8 cellular contexts compared by ENCODE assay signal in the genomic region with DNA sequence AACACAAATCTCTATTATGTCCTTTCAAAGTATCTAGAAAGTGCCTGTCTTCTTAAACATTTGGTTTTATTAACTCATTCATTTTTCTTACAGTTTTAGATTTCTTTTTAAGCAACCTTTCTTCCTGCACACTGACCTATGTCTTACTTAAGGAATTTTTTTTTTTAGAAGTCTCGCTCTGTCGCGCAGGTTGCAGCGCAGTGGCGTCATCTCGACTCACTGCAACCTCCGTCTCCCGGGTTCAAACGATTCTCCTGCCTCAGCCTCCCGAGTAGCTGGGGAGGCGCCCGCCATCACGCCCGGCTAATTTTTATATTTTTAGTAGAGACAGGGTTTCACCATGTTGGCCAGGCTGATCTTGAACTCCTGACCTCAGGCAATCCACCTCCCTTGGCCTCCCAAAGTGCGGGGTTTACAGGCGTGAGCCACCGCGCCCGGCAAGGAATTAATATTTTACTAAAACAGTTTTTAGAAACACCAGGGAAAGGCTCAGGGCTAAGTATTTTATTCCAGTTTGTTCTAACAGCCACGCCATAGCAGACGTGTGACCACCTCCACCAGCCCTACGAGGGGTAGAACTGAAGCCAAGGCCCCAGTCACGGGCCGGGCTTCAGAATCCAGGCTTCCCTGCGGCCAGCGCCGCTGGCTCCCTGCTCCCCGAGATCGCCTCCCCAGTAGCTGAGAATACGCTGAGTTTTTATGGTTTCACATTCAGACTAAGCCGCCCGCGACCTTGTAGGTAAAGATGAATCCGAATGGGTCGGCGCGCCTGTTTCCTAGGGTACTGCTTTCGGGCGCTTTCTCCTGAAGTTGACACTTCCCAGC. TPM values are rescaled to one million over a fixed set of nuclear protein-coding genes. Genes with fewer than 3 reads are reported as not detected.
DNase-seq lines count a peak whose midpoint lies in the region; ATAC-seq and TF ChIP-seq lines count a peak whose summit lies in the region.

No MANE protein-coding gene starts in this region.

- H3K27me3 ChIP-seq in GM23338 (ENCODE audit: insufficient read depth) (no peaks in the 10 kb centered on the region), tibial artery (no peaks in the 10 kb centered on the region)

- H3K4me1 Mint-ChIP-seq in GM23338, result peaks cover 33% of the 10 kb centered on the region
- peaks cover 8 to 56% (median 37%) of the 10 kb centered on the region in 4 donors for H3K4me1 Mint-ChIP-seq in naive thymus-derived CD8-positive, alpha-beta T cell

- peaks cover 7% of the 10 kb centered on the region; the same call in 2 of the 3 replicates for H3K36me3 Mint-ChIP-seq in GM23338 (ENCODE audit: low read depth)
- H3K36me3 Mint-ChIP-seq in naive thymus-derived CD8-positive, alpha-beta T cell, result peaks cover 0 to 8% (median 0%) of the 10 kb centered on the region in 3 donors

- peak overlapping the region; percentile 90 for H3K4me3 Mint-ChIP-seq in GM23338
- H3K4me3 Mint-ChIP-seq in naive thymus-derived CD8-positive, alpha-beta T cell, result peak overlapping the region; percentile 94 to 99 (median 98)

- TF ChIP-seq CTCF in GM23338 (conservative IDR thresholded peaks at IDR 0.05; ENCODE audit: low read depth in 2 of 2) (no peak), tibial artery (IDR thresholded peaks at IDR 0.05) (no peak)

- peak; percentile 7 for ATAC-seq in GM23338
- ATAC-seq in naive thymus-derived CD8-positive, alpha-beta T cell, result peak; percentile 11 to 24

- intact Hi-C loops in tibial artery (cut with DNase I; ENCODE audit: low total_unique reads), result loop anchor here (2.0 kb wide), 1 partner anchor 18 kb away; the partner anchor contains the start of gene FMC1

- no peaks in the 10 kb centered on the region for H3K9me2 ChIP-seq in GM23338 (ENCODE audit: insufficient read depth)

- H3K4me2 ChIP-seq in GM23338, result peak overlapping the region; percentile 82

- H3F3A ChIP-seq in GM23338 (replicated peaks; ENCODE audit: low read depth), result 0 out of 2 replicates have a peak, but pooled peaks cover 6% of the 10 kb centered on the region

- no peaks in the 10 kb centered on the region for H3K9me3 Mint-ChIP-seq in GM23338
- no peaks in the 10 kb centered on the region for H3K9me3 Mint-ChIP-seq in naive thymus-derived CD8-positive, alpha-beta T cell

- H3K79me2 ChIP-seq in GM23338 (replicated peaks; ENCODE audit: insufficient read depth), result peaks cover 33% of the 10 kb centered on the region

- peaks cover 4% of the 10 kb centered on the region; the same call in 1 of the 2 replicates for H4K20me1 ChIP-seq in GM23338 (replicated peaks; ENCODE audit: insufficient read depth)

- DNase-seq in GF-D8 (lab: John Stamatoyannopoulos, UW) (peak; percentile 35), GM23338 (ENCODE audit: low spot score) (peak; percentile 65), NCI-H1105 (lab: John Stamatoyannopoulos, UW) (peak; percentile 58), epithelial cell of prostate (ENCODE audit: low read depth, low spot score) (no peak), tibial artery (no peak), superior temporal gyrus (ENCODE audit: extremely low spot score) (no peak)
- DNase-seq in activated CD4-positive, alpha-beta T cell treated with anti-CD3 and anti-CD28 coated beads, Interleukin-2, amount 50 U/mL, for 1 hour, result peak; percentile 31
- peak in 6 of 10 donors; percentile 18 to 41 (median 32) for DNase-seq in naive thymus-derived CD8-positive, alpha-beta T cell

- POLR2A ChIA-PET in naive thymus-derived CD8-positive, alpha-beta T cell (lab: Charles Lee), result interaction anchor here (0.6 to 2.9 kb wide), 14 partner anchors 9 to 871 kb away, joined by 3 to 78 read pairs (median 5); partner anchors contain the start of genes FMC1, KDM7A and PARP12

- H3K27me3 Mint-ChIP-seq in GM23338 (ENCODE audit: insufficient read depth, low read depth, poor library complexity), result peaks cover 14% of the 10 kb centered on the region
- H3K27me3 Mint-ChIP-seq in naive thymus-derived CD8-positive, alpha-beta T cell, result no peaks in the 10 kb centered on the region

- peak overlapping the region; percentile 100 for H3K27ac Mint-ChIP-seq in GM23338
- peak overlapping the region; percentile 91 to 100 (median 99) for H3K27ac Mint-ChIP-seq in naive thymus-derived CD8-positive, alpha-beta T cell

- peak overlapping the region; percentile 19; the same call in 1 of the 2 replicates for H2AFZ ChIP-seq in GM23338

- H3K4me1 ChIP-seq in GM23338 (ENCODE audit: insufficient read depth) (peaks cover 26% of the 10 kb centered on the region), tibial artery (peaks cover 0 to 38% (median 20%) of the 10 kb centered on the region in 4 donors)

- H3K36me3 ChIP-seq in GM23338 (ENCODE audit: insufficient read depth) (no peaks in the 10 kb centered on the region), tibial artery (no peaks in the 10 kb centered on the region)

- no peaks in the 10 kb centered on the region for H3K9me3 ChIP-seq in tibial artery

- H3K4me3 ChIP-seq in GM23338 (peak overlapping the region; percentile 71), tibial artery (peak overlapping the region; percentile 83 to 100)

- H3K27ac ChIP-seq in GM23338 (ENCODE audit: low read depth) (peak overlapping the region; percentile 97), epithelial cell of prostate (peak overlapping the region; percentile 96), tibial artery (peak overlapping the region; percentile 98 to 100)

TF ChIP-seq in GM23338, 12 proteins besides CTCF, POLR2A, EP300 and RAD21 (continues in another document):
- no peak for TF ChIP-seq ETS1 (IDR thresholded peaks at IDR 0.05)

RNA-seq across cellular contexts. Expression of gene LUC7L2, which starts 0.9 kb away (rescaled TPM):
- 53.1 and 57.3 TPM in 2 replicates for total RNA-seq in GM23338 (2014; rRNA removed; shearing (Covaris generic))
- polyA plus RNA-seq in GM23338 (2016; fragmentation: Nextera tagmentation; extraction: Ambion mirVana), result 31.5 and 40.3 TPM in 2 replicates
- 100 to 1,000 TPM; 139 to 147 TPM for total RNA-seq in naive thymus-derived CD8-positive, alpha-beta T cell
- polyA plus RNA-seq in naive thymus-derived CD8-positive, alpha-beta T cell, result 10 to 100 TPM; 51.6 to 80.6 (median 55.2) TPM

RNA-seq across cellular contexts. Expression of gene FMC1, which starts 17.6 kb away (rescaled TPM):
- 4.8 and 5.2 TPM in 2 replicates for total RNA-seq in GM23338 (2014; rRNA removed; shearing (Covaris generic))
- 70.5 and 76.8 TPM in 2 replicates for polyA plus RNA-seq in GM23338 (2016; fragmentation: Nextera tagmentation; extraction: Ambion mirVana)
- 10 to 100 TPM; 11.5 to 12.0 TPM for total RNA-seq in naive thymus-derived CD8-positive, alpha-beta T cell
- polyA plus RNA-seq in naive thymus-derived CD8-positive, alpha-beta T cell, result 10 to 100 TPM; 45.3 to 62.1 (median 53.6) TPM

Comparison
In these comparisons a context has a peak if more than half of its experiments do, and no peak if none do; other contexts are left out.
1. DNase-seq: peak in GF-D8 (single experiment), GM23338 (single experiment), NCI-H1105 (single experiment), activated CD4-positive, alpha-beta T cell treated with anti-CD3 and anti-CD28 coated beads, Interleukin-2, amount 50 U/mL, for 1 hour (single experiment) and naive thymus-derived CD8-positive, alpha-beta T cell (6 of 10); none in epithelial cell of prostate (single experiment), tibial artery (0 of 2) and superior temporal gyrus (single experiment).
2. Peak in every context shown above with its lines, with median percentiles within 50 percentile points of each other: H3K27ac ChIP-seq.